25 cellular contexts compared by ENCODE assay signal in genomic region chr2:241656190-241656741, GRCh38. TPM values are rescaled to one million over a fixed set of nuclear protein-coding genes. Genes with fewer than 3 reads are reported as not detected.
DNase-seq lines count a peak whose midpoint lies in the region; ATAC-seq, FAIRE-seq and TF ChIP-seq lines count a peak whose summit lies in the region.
"Had no signal": no experiment of that assay in that cellular context is flagged by ENCODE, and none has a peak within 500 bp of the region (broad histone marks: within the 10 kb centered on the region; RNA-seq: fewer than 3 reads in every experiment).

No MANE protein-coding gene starts in this region.

- no peaks in the 10 kb centered on the region for H3K79me2 ChIP-seq in K562 (ENCODE audit: control insufficient read depth, insufficient read depth, low read length)

- peaks cover 0 to 1% of the 10 kb centered on the region in 2 donors for H3K4me1 Mint-ChIP-seq in stimulated activated naive B cell treated with anti-CD40 and anti-IgM and Interleukin-4, amounts not matched to agents 10 μg/mL and 1 μg/mL and 100 μg/mL, for 72 hours
- H3K4me1 Mint-ChIP-seq in activated naive CD8-positive, alpha-beta T cell treated with anti-CD3 and anti-CD28 coated beads, Interleukin-2, amount 50 U/mL, for 24 hours = no peaks in the 10 kb centered on the region
- H3K4me1 Mint-ChIP-seq: GM23338 had no signal

- in situ Hi-C loops in K562 (cut with MboI) = no loop called here
- in situ Hi-C loops in GM13977 (cut with MboI; ENCODE audit: low pct_unique_long_range_greater_than_20kb, low sequenced_read_pairs, unreplicated experiment) = no loop called here

- H3K9me3 Mint-ChIP-seq in stimulated activated naive B cell treated with anti-CD40 and anti-IgM and Interleukin-4, amounts not matched to agents 10 μg/mL and 1 μg/mL and 100 μg/mL, for 72 hours = no peaks in the 10 kb centered on the region
- H3K9me3 Mint-ChIP-seq in activated naive CD8-positive, alpha-beta T cell treated with anti-CD3 and anti-CD28 coated beads, Interleukin-2, amount 50 U/mL, for 24 hours = no peaks in the 10 kb centered on the region
- H3K9me3 Mint-ChIP-seq: CD4-positive, alpha-beta memory T cell; GM23338 had no signal

- TF ChIP-seq EP300 in K562 (IDR thresholded peaks at IDR 0.05; ENCODE audit: low read length) = no peak

- H3K9me1 ChIP-seq in K562 (ENCODE audit: control insufficient read depth, insufficient read depth, low read length) = no peaks in the 10 kb centered on the region

- intact Hi-C loops in K562 (cut with micrococcal nuclease) = no loop called here
- intact Hi-C loops in left ventricle myocardium superior (cut with micrococcal nuclease) = no loop called here

- no peak overlapping the region for H2AFZ ChIP-seq in K562 (ENCODE audit: low read depth, low read length)
- H2AFZ ChIP-seq: GM23338 had no signal

- no peak overlapping the region for H3K4me2 ChIP-seq in K562 (ENCODE audit: insufficient read depth, low read length)
- H3K4me2 ChIP-seq: BLaER1 treated with 17β-estradiol and CSF1 and Interleukin-3, amounts not matched to agents 10 nM and 100 nM; GM23338; SK-N-SH had no signal

- TF ChIP-seq CTCF in K562 (IDR thresholded peaks at IDR 0.05 in 2 of 3, conservative IDR thresholded peaks at IDR 0.05 in 1 of 3; ENCODE audit: insufficient read depth in 2 of 3, low read depth in 1 of 3, low read length in 3 of 3) = no peak
- TF ChIP-seq CTCF in GM13977 (IDR thresholded peaks at IDR 0.05; ENCODE audit: extremely low read depth, insufficient read depth, missing control alignments) = no peak

- ATAC-seq in K562 (no peak), left ventricle myocardium superior (peak; percentile 74)
- no peak for ATAC-seq in stimulated activated naive B cell treated with anti-CD40 and anti-IgM and Interleukin-4, amounts not matched to agents 10 μg/mL and 1 μg/mL and 100 μg/mL, for 72 hours (replicated peaks)
- ATAC-seq in activated naive CD8-positive, alpha-beta T cell treated with anti-CD3 and anti-CD28 coated beads, Interleukin-2, amount 50 U/mL, for 24 hours = no peak
- ATAC-seq: GM23338, PC-3 had no signal

- H3K27ac ChIP-seq in K562 (ENCODE audit: extremely low read depth, low read depth, low read length) = no peak overlapping the region
- H3K27ac ChIP-seq: BLaER1 treated with 17β-estradiol and CSF1 and Interleukin-3, amounts not matched to agents 10 nM and 100 nM had no signal

- POLR2A ChIA-PET in K562 (lab: Yijun Ruan, JAX) = interaction anchor here (0.6 kb wide), 1 partner anchor 54 kb away, joined by 3 read pairs; no protein-coding TSS in a partner anchor

- no TSS peak for BruUV-seq in K562 (replicated peaks; lab: Mats Ljungman, UMichigan)

- H3K4me3 ChIP-seq in NT2/D1 (ENCODE audit: insufficient read length, low read depth) (no peak overlapping the region), K562 (no peak overlapping the region)
- H3K4me3 ChIP-seq: BLaER1 treated with 17β-estradiol and CSF1 and Interleukin-3, amounts not matched to agents 10 nM and 100 nM; GM23338 had no signal

- no peak overlapping the region for H3K4me3 Mint-ChIP-seq in stimulated activated naive B cell treated with anti-CD40 and anti-IgM and Interleukin-4, amounts not matched to agents 10 μg/mL and 1 μg/mL and 100 μg/mL, for 72 hours
- H3K4me3 Mint-ChIP-seq in activated naive CD8-positive, alpha-beta T cell treated with anti-CD3 and anti-CD28 coated beads, Interleukin-2, amount 50 U/mL, for 24 hours = no peak overlapping the region
- H3K4me3 Mint-ChIP-seq: GM23338 had no signal

- H3K9ac ChIP-seq in NT2/D1 (ENCODE audit: insufficient read length, low read depth) (peak overlapping the region; percentile 38), K562 (ENCODE audit: insufficient read depth in 1 of 2, low read depth in 2 of 2, low read length in 2 of 2) (no peak overlapping the region)
- H3K9ac ChIP-seq: SK-N-SH had no signal

- WGBS in K562 (ENCODE audit: insufficient coverage, low coverage, missing lambda C conversion rate) = 96% methylated on average over 10 of the region's 13 CpGs

- H3K4me1 ChIP-seq in NT2/D1 (ENCODE audit: insufficient read depth, insufficient read length) (peaks cover 31% of the 10 kb centered on the region), K562 (replicated peaks in 1 of 2; ENCODE audit: control insufficient read depth in 2 of 2, insufficient read depth in 2 of 2, low read length in 2 of 2) (peaks cover 0 to 3% of the 10 kb centered on the region in 2 experiments; a peak in 2 of 5 replicates)

- no peaks in the 10 kb centered on the region for H3K27me3 Mint-ChIP-seq in stimulated activated naive B cell treated with anti-CD40 and anti-IgM and Interleukin-4, amounts not matched to agents 10 μg/mL and 1 μg/mL and 100 μg/mL, for 72 hours
- H3K27me3 Mint-ChIP-seq in activated naive CD8-positive, alpha-beta T cell treated with anti-CD3 and anti-CD28 coated beads, Interleukin-2, amount 50 U/mL, for 24 hours = no peaks in the 10 kb centered on the region
- H3K27me3 Mint-ChIP-seq: CD4-positive, alpha-beta memory T cell had no signal

- peak overlapping the region; percentile 14 for H3K27ac Mint-ChIP-seq in stimulated activated naive B cell treated with anti-CD40 and anti-IgM and Interleukin-4, amounts not matched to agents 10 μg/mL and 1 μg/mL and 100 μg/mL, for 72 hours
- H3K27ac Mint-ChIP-seq in activated naive CD8-positive, alpha-beta T cell treated with anti-CD3 and anti-CD28 coated beads, Interleukin-2, amount 50 U/mL, for 24 hours = no peak overlapping the region
- H3K27ac Mint-ChIP-seq: GM23338 had no signal

- H3K36me3 Mint-ChIP-seq in stimulated activated naive B cell treated with anti-CD40 and anti-IgM and Interleukin-4, amounts not matched to agents 10 μg/mL and 1 μg/mL and 100 μg/mL, for 72 hours = peaks cover 42 to 64% of the 10 kb centered on the region in 2 donors
- H3K36me3 Mint-ChIP-seq in activated naive CD8-positive, alpha-beta T cell treated with anti-CD3 and anti-CD28 coated beads, Interleukin-2, amount 50 U/mL, for 24 hours (ENCODE audit: low read depth) = peaks cover 40% of the 10 kb centered on the region

- CTCF ChIA-PET in K562 (lab: Yijun Ruan, JAX; ENCODE audit: low intra/inter-chr PET ratio) = no interaction called here

- H4K20me1 ChIP-seq in K562 (replicated peaks; ENCODE audit: control insufficient read depth, insufficient read depth, low read length) = no peaks in the 10 kb centered on the region

- H3K27me3 ChIP-seq in NT2/D1 (ENCODE audit: insufficient read depth, insufficient read length) (no peaks in the 10 kb centered on the region), K562 (ENCODE audit: control insufficient read depth in 2 of 2, insufficient read depth in 2 of 2, low read length in 2 of 2) (no peaks in the 10 kb centered on the region)
- H3K27me3 ChIP-seq: BLaER1 treated with 17β-estradiol and CSF1 and Interleukin-3, amounts not matched to agents 10 nM and 100 nM had no signal

- TF ChIP-seq RAD21 in K562 (CRISPR knock-in tag; conservative IDR thresholded peaks at IDR 0.05 in 1 of 2, IDR thresholded peaks at IDR 0.05 in 1 of 2) = no peak

- DNase-seq in NT2/D1 (ENCODE audit: low read depth, low spot score) (no peak), K562 (ENCODE audit: extremely low read depth in 1 of 4, low spot score in 3 of 4) (no peak), left ventricle myocardium superior (peak; percentile 56), GM13977 (ENCODE audit: low spot score) (no peak), HT-29 (ENCODE audit: low spot score) (no peak)
- DNase-seq in stimulated activated naive B cell treated with anti-CD40 and anti-IgM and Interleukin-4, amounts not matched to agents 10 μg/mL and 1 μg/mL and 100 μg/mL, for 72 hours = no peak
- DNase-seq in activated naive CD8-positive, alpha-beta T cell treated with anti-CD3 and anti-CD28 coated beads, Interleukin-2, amount 50 U/mL, for 24 hours = no peak
- DNase-seq: ACHN; CD4-positive, alpha-beta memory T cell; DMS153; HCEC 1CT; IMR-90; NCI-H1105; NCI-H146; NCI-H2029 treated with DMSO at 0.1 percent for 48 hours; NCI-H2171; NCI-H345; NCI-H524 treated with DMSO at 0.1 percent for 48 hours; PC-3; SIG-M5; SK-N-SH had no signal

- H3K9me3 ChIP-seq in NT2/D1 (ENCODE audit: insufficient read depth, low read length) = peaks cover 5% of the 10 kb centered on the region; the same call in 1 of the 2 replicates
- no peaks in the 10 kb centered on the region for H3K9me3 ChIP-seq in K562 (replicated peaks; ENCODE audit: control insufficient read depth, insufficient read depth, low read depth, low read length)
- H3K9me3 ChIP-seq: BLaER1 treated with 17β-estradiol and CSF1 and Interleukin-3, amounts not matched to agents 10 nM and 100 nM; SK-N-SH had no signal

- H3K36me3 ChIP-seq in NT2/D1 (ENCODE audit: insufficient read depth, insufficient read length, low read length) (peaks cover 86% of the 10 kb centered on the region), K562 (ENCODE audit: control insufficient read depth, insufficient read depth, low read length) (peaks cover 66% of the 10 kb centered on the region; the same call in 2 of the 3 replicates)

- FAIRE-seq in K562 (lab: Jason Lieb, UNC) = no peak
- FAIRE-seq: G401.6, HTR-8/SVneo had no signal

- no peak for TF ChIP-seq POLR2A in K562 (conservative IDR thresholded peaks at IDR 0.05)

RNA-seq across cellular contexts. Expression of gene ATG4B, which starts 18.8 kb away (rescaled TPM):
- total RNA-seq in K562 (2011; cell fraction: chromatin; rRNA removed; ENCODE audit: low replicate concordance) = 190 and 391 TPM in 2 replicates
- 192 and 201 TPM in 2 replicates for total RNA-seq in K562 (2011; cell fraction: nucleolus; rRNA removed)
- 147 and 161 TPM in 2 replicates for total RNA-seq in K562 (2011; cell fraction: nucleoplasm; rRNA removed)
- total RNA-seq in K562 (2014; rRNA removed) (32.1 and 45.3 TPM in 2 replicates), K562 (2014; rRNA removed; fragmentation: Illumina TruSeq; extraction: Trizol) (28.9 and 36.3 TPM in 2 replicates), K562 (2015; rRNA removed; fragmentation: Illumina TruSeq; extraction: Trizol) (28.5 and 35.6 TPM in 2 replicates), K562 (2021) (51.7 and 54.9 TPM in 2 replicates), left ventricle myocardium superior (42.3 TPM)
- polyA plus RNA-seq in K562 (2011; rRNA removed) (58.8 and 75.1 TPM in 2 replicates), K562 (2014; fragmentation: Illumina TruSeq; extraction: Trizol) (49.6 and 55.9 TPM in 2 replicates), K562 (2014; fragmentation: Nextera tagmentation; extraction: Ambion mirVana) (10 to 100 TPM in 1 of 2 experiments, 1 to 10 TPM in 1; 5.9 to 13.2 TPM), K562 (2014; rRNA removed) (47.1 and 58.1 TPM in 2 replicates)
- 53.1 and 78.3 TPM in 2 replicates for polyA plus RNA-seq in K562 (2011; cell fraction: cytosol; rRNA removed)
- 238 and 272 TPM in 2 replicates for polyA plus RNA-seq in K562 (2011; cell fraction: nucleus; rRNA removed)
- 49.9 and 50.6 TPM in 2 replicates for polyA plus RNA-seq in K562 (2012)
- 46.1 and 62.6 TPM in 2 replicates for polyA minus RNA-seq in K562 (2011; rRNA and poly(A)+ RNA removed)
- 34.6 and 38.6 TPM in 2 replicates for polyA minus RNA-seq in K562 (2011; cell fraction: cytosol; rRNA and poly(A)+ RNA removed)
- 46.6 and 70.8 TPM in 2 replicates for polyA minus RNA-seq in K562 (2011; cell fraction: nucleus; rRNA and poly(A)+ RNA removed)
- total RNA-seq in HT-29 (2014; rRNA removed; shearing (Covaris generic)) = 73.5 and 77.5 TPM in 2 replicates

RNA-seq across cellular contexts. Expression of gene THAP4, which starts 19.3 kb away (rescaled TPM):
- total RNA-seq in K562 (2011; cell fraction: chromatin; rRNA removed; ENCODE audit: low replicate concordance) = 16.6 and 44.7 TPM in 2 replicates
- 27.8 and 36.2 TPM in 2 replicates for total RNA-seq in K562 (2011; cell fraction: nucleolus; rRNA removed)
- total RNA-seq in K562 (2011; cell fraction: nucleoplasm; rRNA removed) = 21.6 and 23.1 TPM in 2 replicates
- total RNA-seq in K562 (2014; rRNA removed) (56.2 and 79.2 TPM in 2 replicates), K562 (2014; rRNA removed; fragmentation: Illumina TruSeq; extraction: Trizol) (16.5 and 26.3 TPM in 2 replicates), K562 (2015; rRNA removed; fragmentation: Illumina TruSeq; extraction: Trizol) (50.1 and 50.5 TPM in 2 replicates), K562 (2021) (60.9 and 65.9 TPM in 2 replicates), left ventricle myocardium superior (84.5 TPM)
- polyA plus RNA-seq in K562 (2011; rRNA removed) (25.6 and 33.3 TPM in 2 replicates), K562 (2014; fragmentation: Illumina TruSeq; extraction: Trizol) (44.1 and 73.5 TPM in 2 replicates), K562 (2014; fragmentation: Nextera tagmentation; extraction: Ambion mirVana) (1 to 10 TPM; 8.6 to 9.2 TPM), K562 (2014; rRNA removed) (43.9 and 49.2 TPM in 2 replicates)
- 32.2 and 65.6 TPM in 2 replicates for polyA plus RNA-seq in K562 (2011; cell fraction: cytosol; rRNA removed)
- 19.3 and 26.4 TPM in 2 replicates for polyA plus RNA-seq in K562 (2011; cell fraction: nucleus; rRNA removed)
- 42.1 and 45.0 TPM in 2 replicates for polyA plus RNA-seq in K562 (2012)
- 14.2 and 18.5 TPM in 2 replicates for polyA minus RNA-seq in K562 (2011; rRNA and poly(A)+ RNA removed)
- 25.8 and 30.1 TPM in 2 replicates for polyA minus RNA-seq in K562 (2011; cell fraction: cytosol; rRNA and poly(A)+ RNA removed)
- polyA minus RNA-seq in K562 (2011; cell fraction: nucleus; rRNA and poly(A)+ RNA removed) = 12.4 and 12.9 TPM in 2 replicates
- 115 and 137 TPM in 2 replicates for total RNA-seq in HT-29 (2014; rRNA removed; shearing (Covaris generic))

RNA-seq across cellular contexts. Expression of gene DTYMK, which starts 30.3 kb away (rescaled TPM):
- 57.7 and 95.5 TPM in 2 replicates for total RNA-seq in K562 (2011; cell fraction: chromatin; rRNA removed; ENCODE audit: low replicate concordance)
- total RNA-seq in K562 (2011; cell fraction: nucleolus; rRNA removed) = 74.7 and 77.5 TPM in 2 replicates
- 86.8 and 106 TPM in 2 replicates for total RNA-seq in K562 (2011; cell fraction: nucleoplasm; rRNA removed)
- total RNA-seq in K562 (2014; rRNA removed) (78.1 and 81.1 TPM in 2 replicates), K562 (2014; rRNA removed; fragmentation: Illumina TruSeq; extraction: Trizol) (26.5 and 31.9 TPM in 2 replicates), K562 (2015; rRNA removed; fragmentation: Illumina TruSeq; extraction: Trizol) (47.9 and 55.3 TPM in 2 replicates), K562 (2021) (83.3 and 85.0 TPM in 2 replicates), left ventricle myocardium superior (10.5 TPM)
- polyA plus RNA-seq in K562 (2011; rRNA removed) (51.2 and 51.8 TPM in 2 replicates), K562 (2014; fragmentation: Illumina TruSeq; extraction: Trizol) (43.4 and 50.3 TPM in 2 replicates), K562 (2014; fragmentation: Nextera tagmentation; extraction: Ambion mirVana) (10 to 100 TPM in 1 of 2 experiments, 1 to 10 TPM in 1; 8.2 to 20.4 TPM), K562 (2014; rRNA removed) (68.7 and 79.5 TPM in 2 replicates)
- 45.7 and 67.7 TPM in 2 replicates for polyA plus RNA-seq in K562 (2011; cell fraction: cytosol; rRNA removed)
- 49.7 and 59.0 TPM in 2 replicates for polyA plus RNA-seq in K562 (2011; cell fraction: nucleus; rRNA removed)
- polyA plus RNA-seq in K562 (2012) = 49.1 and 64.7 TPM in 2 replicates
- 9.9 and 12.3 TPM in 2 replicates for polyA minus RNA-seq in K562 (2011; rRNA and poly(A)+ RNA removed)
- polyA minus RNA-seq in K562 (2011; cell fraction: cytosol; rRNA and poly(A)+ RNA removed) = 22.5 and 22.9 TPM in 2 replicates
- 12.9 and 17.8 TPM in 2 replicates for polyA minus RNA-seq in K562 (2011; cell fraction: nucleus; rRNA and poly(A)+ RNA removed)
- total RNA-seq in HT-29 (2014; rRNA removed; shearing (Covaris generic)) = 162 and 182 TPM in 2 replicates

RNA-seq across cellular contexts. Expression of gene ING5, which starts 45.6 kb away (rescaled TPM):
- total RNA-seq in K562 (2011; cell fraction: chromatin; rRNA removed; ENCODE audit: low replicate concordance) = 115 and 209 TPM in 2 replicates
- total RNA-seq in K562 (2011; cell fraction: nucleolus; rRNA removed) = 112 and 114 TPM in 2 replicates
- 67.4 and 95.2 TPM in 2 replicates for total RNA-seq in K562 (2011; cell fraction: nucleoplasm; rRNA removed)
- total RNA-seq in K562 (2014; rRNA removed) (28.7 and 30.5 TPM in 2 replicates), K562 (2014; rRNA removed; fragmentation: Illumina TruSeq; extraction: Trizol) (23.2 and 27.9 TPM in 2 replicates), K562 (2015; rRNA removed; fragmentation: Illumina TruSeq; extraction: Trizol) (26.9 and 28.4 TPM in 2 replicates), K562 (2021) (25.1 and 27.5 TPM in 2 replicates), left ventricle myocardium superior (16.0 TPM)
- polyA plus RNA-seq in K562 (2011; rRNA removed) (32.0 and 37.2 TPM in 2 replicates), K562 (2014; fragmentation: Illumina TruSeq; extraction: Trizol) (21.9 and 23.2 TPM in 2 replicates), K562 (2014; fragmentation: Nextera tagmentation; extraction: Ambion mirVana) (10 to 100 TPM; 10.4 to 13.2 TPM), K562 (2014; rRNA removed) (53.3 and 73.4 TPM in 2 replicates)
- 27.3 and 27.8 TPM in 2 replicates for polyA plus RNA-seq in K562 (2011; cell fraction: cytosol; rRNA removed)
- polyA plus RNA-seq in K562 (2011; cell fraction: nucleus; rRNA removed) = 77.4 and 82.1 TPM in 2 replicates
- 23.3 and 29.6 TPM in 2 replicates for polyA plus RNA-seq in K562 (2012)
- 33.2 and 34.8 TPM in 2 replicates for polyA minus RNA-seq in K562 (2011; rRNA and poly(A)+ RNA removed)
- 17.5 and 22.4 TPM in 2 replicates for polyA minus RNA-seq in K562 (2011; cell fraction: cytosol; rRNA and poly(A)+ RNA removed)
- 22.6 and 23.5 TPM in 2 replicates for polyA minus RNA-seq in K562 (2011; cell fraction: nucleus; rRNA and poly(A)+ RNA removed)
- total RNA-seq in HT-29 (2014; rRNA removed; shearing (Covaris generic)) = 46.4 and 54.7 TPM in 2 replicates
